In the genomic region with DNA sequence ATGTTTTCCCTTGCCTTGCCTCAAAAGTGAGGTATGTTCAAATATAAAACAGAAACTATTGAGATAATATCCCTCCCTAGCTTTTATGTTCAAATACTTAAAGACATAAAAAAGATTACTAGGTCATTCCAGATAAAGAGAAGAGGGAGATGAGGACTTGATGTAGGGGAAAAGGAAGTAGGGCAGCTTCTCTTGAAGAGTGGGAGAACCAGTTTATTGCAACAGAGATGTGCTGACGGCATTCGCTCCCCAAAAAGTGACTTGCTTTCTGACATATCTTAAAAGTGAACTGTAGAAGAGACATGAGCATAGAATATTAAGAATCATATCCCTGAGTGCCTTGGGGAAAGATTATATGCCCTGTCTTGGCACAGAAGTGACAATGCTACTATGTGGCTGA, we compare ENCODE assay signal across 17 cellular contexts.
"Had no signal": no experiment of that assay in that cellular context is flagged by ENCODE, and none has a peak within 500 bp of the region (broad histone marks: within the 10 kb centered on the region; RNA-seq: fewer than 3 reads in every experiment).

No MANE protein-coding gene starts in this region.

- DNase-seq: MG63, NCI-H1092 treated with DMSO at 0.1 percent for 48 hours, NCI-H1436, NCI-H187, NCI-H2029, NCI-H2081 treated with DMSO at 0.1 percent for 48 hours, NCI-H2171, NCI-H226, NCI-H510A, NCI-H524 treated with DMSO at 0.1 percent for 48 hours, NCI-H69, NCI-H774, Right ventricle myocardium superior, RPMI8226, SIG-M5 had no signal

- H3K4me1 Mint-ChIP-seq: IgD-negative memory B cell had no signal

- H3K4me3 Mint-ChIP-seq: IgD-negative memory B cell had no signal

- ATAC-seq: K562 had no signal

- H3K27ac Mint-ChIP-seq: IgD-negative memory B cell had no signal

- H3K27me3 Mint-ChIP-seq: IgD-negative memory B cell had no signal
